ENCODE assay signal across 11 cellular contexts in the genomic region with DNA sequence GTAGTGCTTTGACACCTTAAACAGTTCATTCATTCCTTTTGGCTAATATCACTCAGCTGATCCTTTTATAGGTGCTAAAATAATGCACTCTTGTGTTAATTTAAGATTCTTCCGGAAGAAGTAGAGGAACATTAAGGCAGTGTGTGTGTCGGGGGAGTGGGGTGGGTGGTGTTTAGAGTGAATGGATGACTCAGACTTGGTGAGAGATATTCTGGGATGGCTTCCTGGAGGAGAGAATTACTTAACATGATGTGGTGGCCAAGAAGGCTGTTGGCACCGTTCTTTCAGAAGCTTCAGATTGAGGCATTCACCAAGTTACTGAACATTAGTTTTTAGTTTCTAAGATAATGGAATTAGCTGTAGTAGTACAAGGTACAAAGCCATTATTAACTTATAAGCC.
A peak's percentile ranks its signal among the peaks of the same experiment; 100 is the strongest.
DNase-seq lines count a peak whose midpoint lies in the region; ATAC-seq and TF ChIP-seq lines count a peak whose summit lies in the region.
"Had no signal": no experiment of that assay in that cellular context is flagged by ENCODE, and none has a peak within 500 bp of the region (broad histone marks: within the 10 kb centered on the region; RNA-seq: fewer than 3 reads in every experiment).

No MANE protein-coding gene starts in this region.

- peak overlapping the region; percentile 78 for H3K4me2 ChIP-seq in PC-3 (ENCODE audit: low read length)

- no peak overlapping the region for H2AFZ ChIP-seq in PC-3 (ENCODE audit: low read length)

- peak overlapping the region; percentile 16; the same call in 1 of the 2 replicates for H3K9ac ChIP-seq in PC-3 (ENCODE audit: low read length)

- BruUV-seq in PC-3 (replicated peaks; lab: Mats Ljungman, UMichigan), result no TSS peak

- no peaks in the 10 kb centered on the region for H3K36me3 ChIP-seq in PC-3 (ENCODE audit: low read depth, low read length)

- TF ChIP-seq CTCF in PC-3 (conservative IDR thresholded peaks at IDR 0.05; ENCODE audit: low read depth, low read length) (no peak), fibroblast of mammary gland (conservative IDR thresholded peaks at IDR 0.05; ENCODE audit: control insufficient read depth, insufficient read depth, low read depth, low read length) (no peak), RWPE1 (conservative IDR thresholded peaks at IDR 0.05; ENCODE audit: low read depth) (no peak)

- H3K79me2 ChIP-seq in PC-3 (ENCODE audit: low read length), result no peaks in the 10 kb centered on the region

- peaks cover 8% of the 10 kb centered on the region for H3F3A ChIP-seq in PC-3 (ENCODE audit: low read length, unreplicated experiment)

- no peaks in the 10 kb centered on the region for H4K20me1 ChIP-seq in PC-3 (ENCODE audit: low read length)

- peaks cover 35% of the 10 kb centered on the region for H3K4me1 ChIP-seq in PC-3 (ENCODE audit: insufficient read depth, low read length)

- no peaks in the 10 kb centered on the region for H3K9me2 ChIP-seq in PC-3 (replicated peaks; ENCODE audit: low read length)

- no peaks in the 10 kb centered on the region for H3K27me3 ChIP-seq in PC-3 (ENCODE audit: low read length)

- ATAC-seq in PC-3, result peak; percentile 16; the same call in 1 of the 2 replicates
- no peak for ATAC-seq in GM21515 (IDR thresholded peaks at IDR 0.05; ENCODE audit: unreplicated experiment)
- ATAC-seq: activated T-cell treated with anti-CD3 and anti-CD28 coated beads, Interleukin-2, amount 50 U/mL, for 4 hours; Panc1 had no signal

- H3K27ac ChIP-seq in PC-3 (ENCODE audit: low read length) (peak overlapping the region; percentile 95), RWPE1 (no peak overlapping the region)

- intact Hi-C loops in PC-3 (cut with micrococcal nuclease), result loop anchor here (5.0 kb wide), 1 partner anchor 130 kb away; no protein-coding TSS in a partner anchor

- H3K4me3 ChIP-seq in PC-3 (ENCODE audit: low read length), result no peak overlapping the region
- H3K4me3 ChIP-seq in fibroblast of mammary gland (ENCODE audit: control insufficient read depth, low read depth, low read length), result no peak overlapping the region

- POLR2A ChIA-PET in PC-3 (lab: Charles Lee; ENCODE audit: unreplicated experiment) (no interaction called here), RWPE1 (lab: Yijun Ruan, JAX; ENCODE audit: low non-redundant PET) (no interaction called here)

- DNase-seq in DMS 273 (lab: John Stamatoyannopoulos, UW; ENCODE audit: unreplicated experiment), result peak; percentile 63
- DNase-seq in PC-3, result peak; percentile 73
- peak; percentile 83 for DNase-seq in fibroblast of mammary gland (ENCODE audit: low read depth)
- DNase-seq in pulmonary artery endothelial cell (ENCODE audit: low read depth, low spot score), result peak; percentile 10
- no peak for DNase-seq in RWPE1 (ENCODE audit: low spot score)
- DNase-seq in NCI-H146 treated with DMSO at 0.1 percent for 48 hours (lab: John Stamatoyannopoulos, UW; ENCODE audit: unreplicated experiment), result no peak
- DNase-seq in stimulated activated CD4-positive, alpha-beta T cell treated with anti-CD3 and anti-CD28 coated beads, Interleukin-12 subunit alpha, Interleukin-12 subunit beta, amount 100 ng/mL, for 4 hours, result no peak
- DNase-seq: activated T-cell treated with anti-CD3 and anti-CD28 coated beads, Interleukin-2, amount 50 U/mL, for 4 hours; NCI-H1930 had no signal

- CTCF ChIA-PET in PC-3 (lab: Charles Lee) (no interaction called here), RWPE1 (lab: Yijun Ruan, JAX) (no interaction called here)

- H3K9me3 ChIP-seq in PC-3 (ENCODE audit: low read length), result no peaks in the 10 kb centered on the region

Comparison
In these comparisons a context has a peak if more than half of its experiments do, and no peak if none do; other contexts are left out.
1. DNase-seq: peak in DMS 273 (single experiment), PC-3 (single experiment), fibroblast of mammary gland (single experiment) and pulmonary artery endothelial cell (single experiment); none in RWPE1 (single experiment), NCI-H146 treated with DMSO at 0.1 percent for 48 hours (single experiment) and stimulated activated CD4-positive, alpha-beta T cell treated with anti-CD3 and anti-CD28 coated beads, Interleukin-12 subunit alpha, Interleukin-12 subunit beta, amount 100 ng/mL, for 4 hours (single experiment).